In the genomic region with DNA sequence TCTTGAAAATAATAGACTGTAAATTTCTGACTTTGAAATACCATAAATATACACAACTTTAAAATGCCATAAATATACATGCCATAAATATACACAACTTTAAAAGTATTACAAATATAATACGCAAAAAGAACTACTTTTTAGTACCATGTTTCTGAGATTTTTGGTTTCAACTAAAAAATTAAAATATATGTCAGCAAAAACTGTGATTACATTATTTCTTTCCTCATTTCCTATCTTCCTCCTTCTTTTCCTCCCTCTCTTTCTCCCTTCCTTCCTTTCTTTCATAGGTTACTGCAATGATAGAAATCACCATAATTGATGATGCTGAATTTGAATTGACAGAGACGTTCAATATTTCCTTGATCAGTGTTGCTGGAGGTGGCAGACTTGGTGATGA, we compare ENCODE assay signal across 38 cellular contexts.
"Had no signal": no experiment of that assay in that cellular context is flagged by ENCODE, and none has a peak within 500 bp of the region (broad histone marks: within the 10 kb centered on the region; RNA-seq: fewer than 3 reads in every experiment).

No MANE protein-coding gene starts in this region.

- H3K27me3 Mint-ChIP-seq: activated B cell treated with CpG ODN at 0.5 μM for 24 hours; activated CD4-positive, alpha-beta T cell treated with anti-CD3 and anti-CD28 coated beads, Interleukin-2, amount 10 ng/mL, durations not matched to agents 24 days and 14 days; activated T-helper 17 cell treated with anti-CD3 and anti-CD28 coated beads, Interleukin-2, amount 50 U/mL, for 72 hours; brain; central memory CD8-positive, alpha-beta T cell had no signal

- H3K27ac ChIP-seq: ascending aorta, cardiac muscle cell, WERI-Rb-1 had no signal

- H3K27me3 ChIP-seq: ascending aorta, cardiac muscle cell had no signal

- DNase-seq: activated B cell treated with CpG ODN at 0.5 μM for 24 hours; activated CD4-positive, alpha-beta memory T cell treated with anti-CD3 and anti-CD28 coated beads for 36 hours; activated CD4-positive, alpha-beta T cell treated with anti-CD3 and anti-CD28 coated beads for 4 hours; activated CD4-positive, alpha-beta T cell treated with anti-CD3 and anti-CD28 coated beads, Interleukin-2, amount 10 ng/mL, durations not matched to agents 24 days and 14 days; activated CD4-positive, alpha-beta T cell treated with anti-CD3 and anti-CD28 coated beads, Interleukin-2, amount 50 U/mL, for 1 hour; activated CD4-positive, alpha-beta T cell treated with anti-CD3 and anti-CD28 coated beads, Interleukin-2, amount 50 U/mL, for 4 hours; activated CD4-positive, CD25-positive, alpha-beta regulatory T cell treated with anti-CD3 and anti-CD28 coated beads, Interleukin-2, amount 50 U/mL, for 72 hours; activated CD8-positive, alpha-beta memory T cell treated with anti-CD3 and anti-CD28 coated beads, Interleukin-2, amount 50 U/mL, for 4 hours; activated CD8-positive, alpha-beta T cell treated with anti-CD3 and anti-CD28 coated beads for 36 hours; activated effector memory CD4-positive, alpha-beta T cell treated with anti-CD3 and anti-CD28 coated beads, Interleukin-2, amount 50 U/mL, for 16 hours; activated gamma-delta T cell treated with Interleukin-2 at 50 U/mL for 16 hours; activated naive CD4-positive, alpha-beta T cell; activated naive CD4-positive, alpha-beta T cell treated with anti-CD3 and anti-CD28 coated beads for 36 hours; activated naive CD8-positive, alpha-beta T cell treated with anti-CD3 and anti-CD28 coated beads, Interleukin-2, amount 10 ng/mL, durations not matched to agents 7 days and 5 days; activated naive CD8-positive, alpha-beta T cell treated with anti-CD3 and anti-CD28 coated beads, Interleukin-2, amount 50 U/mL, for 24 hours; activated T-cell treated with anti-CD3 and anti-CD28 coated beads for 4 hours; activated T-cell treated with anti-CD3 and anti-CD28 coated beads, Interleukin-2, amount 50 U/mL, for 1 hour; activated T-cell treated with anti-CD3 and anti-CD28 coated beads, Interleukin-2, amount 50 U/mL, for 4 hours; activated T-cell treated with anti-CD3 and anti-CD28 coated beads, Interleukin-2, amount 50 U/mL, for 72 hours; amygdala; anterior cingulate cortex; caudate nucleus; cerebellar nuclear complex; T-helper 1 cell; T-helper 2 cell; T-helper 9 cell; WERI-Rb-1 had no signal

- H3K4me3 ChIP-seq: ascending aorta, cardiac muscle cell had no signal

- H3K4me3 Mint-ChIP-seq: activated B cell treated with CpG ODN at 0.5 μM for 24 hours; activated CD4-positive, alpha-beta memory T cell treated with anti-CD3 and anti-CD28 coated beads for 36 hours; activated CD4-positive, alpha-beta T cell treated with anti-CD3 and anti-CD28 coated beads, Interleukin-2, amount 10 ng/mL, durations not matched to agents 24 days and 14 days; activated CD8-positive, alpha-beta T cell treated with anti-CD3 and anti-CD28 coated beads for 36 hours; activated naive CD4-positive, alpha-beta T cell treated with anti-CD3 and anti-CD28 coated beads for 36 hours; activated naive CD4-positive, alpha-beta T cell treated with anti-CD3 and anti-CD28 coated beads, Interleukin-2, amount 50 U/mL, for 24 hours; activated naive CD8-positive, alpha-beta T cell; activated naive CD8-positive, alpha-beta T cell treated with anti-CD3 and anti-CD28 coated beads, Interleukin-2, amount 10 ng/mL, durations not matched to agents 7 days and 5 days; activated naive CD8-positive, alpha-beta T cell treated with anti-CD3 and anti-CD28 coated beads, Interleukin-2, amount 50 U/mL, for 24 hours; activated T-cell treated with anti-CD3 and anti-CD28 coated beads, Interleukin-2, amount 50 U/mL, for 4 hours; activated T-cell treated with anti-CD3 and anti-CD28 coated beads, Interleukin-2, amount 50 U/mL, for 72 hours; activated T-helper 1 cell treated with anti-CD3 and anti-CD28 coated beads, Interleukin-12 subunit alpha, Interleukin-12 subunit beta, Interleukin-2, Interleukin-4 antibody, amounts not matched to agents 30 ng/mL and 10 ng/mL and 1 ng/mL, durations not matched to agents 14 hours and 24 hours and 36 hours; activated T-helper 17 cell treated with anti-CD3 and anti-CD28 coated beads, Interleukin-2, amount 50 U/mL, for 72 hours; brain; central memory CD8-positive, alpha-beta T cell; T-helper 1 cell treated with Interleukin-12 subunit alpha and Interleukin-12 subunit beta and Interleukin-4 antibody, amounts not matched to agents 30 μg/mL and 1 μg/mL, for 36 hours; T-helper 2 cell treated with Interferon-gamma antibody and Interleukin-4, amounts not matched to agents 5 μg/mL and 100 μg/mL, for 36 hours had no signal

- H3K36me3 Mint-ChIP-seq: activated CD4-positive, alpha-beta memory T cell treated with anti-CD3 and anti-CD28 coated beads for 36 hours; activated naive CD4-positive, alpha-beta T cell treated with anti-CD3 and anti-CD28 coated beads, Interleukin-2, amount 50 U/mL, for 24 hours; activated naive CD8-positive, alpha-beta T cell; activated naive CD8-positive, alpha-beta T cell treated with anti-CD3 and anti-CD28 coated beads, Interleukin-2, amount 10 ng/mL, durations not matched to agents 7 days and 5 days had no signal

- ATAC-seq: activated CD8-positive, alpha-beta T cell treated with anti-CD3 and anti-CD28 coated beads for 36 hours; activated naive CD8-positive, alpha-beta T cell treated with anti-CD3 and anti-CD28 coated beads, Interleukin-2, amount 50 U/mL, for 24 hours; activated T-cell treated with anti-CD3 and anti-CD28 coated beads, Interleukin-2, amount 50 U/mL, for 4 hours; activated T-cell treated with anti-CD3 and anti-CD28 coated beads, Interleukin-2, amount 50 U/mL, for 72 hours; activated T-helper 17 cell treated with anti-CD3 and anti-CD28 coated beads, Interleukin-2, amount 50 U/mL, for 72 hours had no signal

- FAIRE-seq: bronchial epithelial cell had no signal

- H3K4me1 Mint-ChIP-seq: activated B cell treated with CpG ODN at 0.5 μM for 24 hours; activated CD4-positive, alpha-beta T cell treated with anti-CD3 and anti-CD28 coated beads, Interleukin-2, amount 10 ng/mL, durations not matched to agents 24 days and 14 days; activated naive CD4-positive, alpha-beta T cell treated with anti-CD3 and anti-CD28 coated beads, Interleukin-2, amount 50 U/mL, for 24 hours; activated naive CD8-positive, alpha-beta T cell treated with anti-CD3 and anti-CD28 coated beads, Interleukin-2, amount 10 ng/mL, durations not matched to agents 7 days and 5 days; activated naive CD8-positive, alpha-beta T cell treated with anti-CD3 and anti-CD28 coated beads, Interleukin-2, amount 50 U/mL, for 24 hours; activated T-helper 17 cell treated with anti-CD3 and anti-CD28 coated beads, Interleukin-2, amount 50 U/mL, for 72 hours; brain; central memory CD8-positive, alpha-beta T cell had no signal

- H3K4me1 ChIP-seq: ascending aorta had no signal

- H3K27ac Mint-ChIP-seq: activated B cell treated with CpG ODN at 0.5 μM for 24 hours; activated CD4-positive, alpha-beta memory T cell treated with anti-CD3 and anti-CD28 coated beads for 36 hours; activated CD4-positive, alpha-beta T cell treated with anti-CD3 and anti-CD28 coated beads, Interleukin-2, amount 10 ng/mL, durations not matched to agents 24 days and 14 days; activated CD8-positive, alpha-beta T cell treated with anti-CD3 and anti-CD28 coated beads for 36 hours; activated naive CD4-positive, alpha-beta T cell treated with anti-CD3 and anti-CD28 coated beads for 36 hours; activated naive CD4-positive, alpha-beta T cell treated with anti-CD3 and anti-CD28 coated beads, Interleukin-2, amount 50 U/mL, for 24 hours; activated naive CD8-positive, alpha-beta T cell; activated naive CD8-positive, alpha-beta T cell treated with anti-CD3 and anti-CD28 coated beads, Interleukin-2, amount 10 ng/mL, durations not matched to agents 7 days and 5 days; activated naive CD8-positive, alpha-beta T cell treated with anti-CD3 and anti-CD28 coated beads, Interleukin-2, amount 50 U/mL, for 24 hours; activated T-cell treated with anti-CD3 and anti-CD28 coated beads, Interleukin-2, amount 50 U/mL, for 72 hours; activated T-helper 1 cell treated with anti-CD3 and anti-CD28 coated beads, Interleukin-12 subunit alpha, Interleukin-12 subunit beta, Interleukin-2, Interleukin-4 antibody, amounts not matched to agents 30 ng/mL and 10 ng/mL and 1 ng/mL, durations not matched to agents 14 hours and 24 hours and 36 hours; activated T-helper 17 cell treated with anti-CD3 and anti-CD28 coated beads, Interleukin-2, amount 50 U/mL, for 72 hours; brain; T-helper 1 cell treated with Interleukin-12 subunit alpha and Interleukin-12 subunit beta and Interleukin-4 antibody, amounts not matched to agents 30 μg/mL and 1 μg/mL, for 36 hours; T-helper 2 cell treated with Interferon-gamma antibody and Interleukin-4, amounts not matched to agents 5 μg/mL and 100 μg/mL, for 36 hours had no signal

- H3K36me3 ChIP-seq: ascending aorta, cardiac muscle cell had no signal

- H3K9me3 ChIP-seq: ascending aorta had no signal

- H3K9me3 Mint-ChIP-seq: activated B cell treated with CpG ODN at 0.5 μM for 24 hours; activated CD4-positive, alpha-beta memory T cell treated with anti-CD3 and anti-CD28 coated beads for 36 hours; activated CD4-positive, alpha-beta T cell treated with anti-CD3 and anti-CD28 coated beads, Interleukin-2, amount 10 ng/mL, durations not matched to agents 24 days and 14 days; activated CD8-positive, alpha-beta T cell treated with anti-CD3 and anti-CD28 coated beads for 36 hours; activated naive CD4-positive, alpha-beta T cell treated with anti-CD3 and anti-CD28 coated beads for 36 hours; activated naive CD4-positive, alpha-beta T cell treated with anti-CD3 and anti-CD28 coated beads, Interleukin-2, amount 50 U/mL, for 24 hours; activated naive CD8-positive, alpha-beta T cell treated with anti-CD3 and anti-CD28 coated beads, Interleukin-2, amount 10 ng/mL, durations not matched to agents 7 days and 5 days; activated naive CD8-positive, alpha-beta T cell treated with anti-CD3 and anti-CD28 coated beads, Interleukin-2, amount 50 U/mL, for 24 hours; activated T-cell treated with anti-CD3 and anti-CD28 coated beads, Interleukin-2, amount 50 U/mL, for 4 hours; activated T-cell treated with anti-CD3 and anti-CD28 coated beads, Interleukin-2, amount 50 U/mL, for 72 hours; activated T-helper 1 cell treated with anti-CD3 and anti-CD28 coated beads, Interleukin-12 subunit alpha, Interleukin-12 subunit beta, Interleukin-2, Interleukin-4 antibody, amounts not matched to agents 30 ng/mL and 10 ng/mL and 1 ng/mL, durations not matched to agents 14 hours and 24 hours and 36 hours; activated T-helper 17 cell treated with anti-CD3 and anti-CD28 coated beads, Interleukin-2, amount 50 U/mL, for 72 hours; brain; central memory CD8-positive, alpha-beta T cell; T-helper 1 cell treated with Interleukin-12 subunit alpha and Interleukin-12 subunit beta and Interleukin-4 antibody, amounts not matched to agents 30 μg/mL and 1 μg/mL, for 36 hours; T-helper 2 cell treated with Interferon-gamma antibody and Interleukin-4, amounts not matched to agents 5 μg/mL and 100 μg/mL, for 36 hours had no signal
